In genomic region chr1:202811296-202812175, GRCh38 we compare ENCODE assay signal across 8 cellular contexts. TPM values are rescaled to one million over a fixed set of nuclear protein-coding genes. Genes with fewer than 3 reads are reported as not detected.
DNase-seq lines count a peak whose midpoint lies in the region; ATAC-seq and TF ChIP-seq lines count a peak whose summit lies in the region.

No MANE protein-coding gene starts in this region.

- H3K36me3 ChIP-seq in A673 (ENCODE audit: insufficient read depth, low read length, poor library complexity, severe bottlenecking) (no peaks in the 10 kb centered on the region), KMS-11 (ENCODE audit: insufficient read depth) (no peaks in the 10 kb centered on the region), left ventricle myocardium inferior (no peaks in the 10 kb centered on the region)

- H3K79me2 ChIP-seq in KMS-11 (ENCODE audit: insufficient read depth, low read depth) = no peaks in the 10 kb centered on the region

- TF ChIP-seq CTCF in A673 (conservative IDR thresholded peaks at IDR 0.05; ENCODE audit: low read depth, low read length) (no peak), KMS-11 (conservative IDR thresholded peaks at IDR 0.05; ENCODE audit: low read depth, low read length) (no peak), left ventricle myocardium inferior (IDR thresholded peaks at IDR 0.05; ENCODE audit: borderline replicate concordance) (no peak), retinal pigment epithelial cell (conservative IDR thresholded peaks at IDR 0.05; ENCODE audit: low read depth, low read length) (no peak)

- peak overlapping the region; percentile 83 for H3K4me2 ChIP-seq in KMS-11

- H2AFZ ChIP-seq in KMS-11 (ENCODE audit: low read depth) = peak overlapping the region; percentile 100

- H3K9ac ChIP-seq in KMS-11 = peak overlapping the region; percentile 41; the same call in 1 of the 2 replicates

- H3K4me3 Mint-ChIP-seq in activated naive CD4-positive, alpha-beta T cell treated with anti-CD3 and anti-CD28 coated beads for 36 hours = peak overlapping the region; percentile 74

- CTCF ChIA-PET in A673 (lab: Charles Lee) = no interaction called here
- CTCF ChIA-PET in activated naive CD4-positive, alpha-beta T cell treated with anti-CD3 and anti-CD28 coated beads for 36 hours (lab: Charles Lee) = no interaction called here

- no peaks in the 10 kb centered on the region for H4K20me1 ChIP-seq in KMS-11 (ENCODE audit: insufficient read depth)

- H3K4me1 Mint-ChIP-seq in activated naive CD4-positive, alpha-beta T cell treated with anti-CD3 and anti-CD28 coated beads for 36 hours (ENCODE audit: low read depth) = peaks cover 23% of the 10 kb centered on the region

- DNase-seq in A673 (ENCODE audit: low spot score) = peak; percentile 24
- DNase-seq in activated naive CD4-positive, alpha-beta T cell treated with anti-CD3 and anti-CD28 coated beads for 36 hours = peak; percentile 31
- peak; percentile 27 for DNase-seq in left ventricle myocardium inferior
- DNase-seq in retinal pigment epithelial cell (ENCODE audit: low read depth) = no peak
- DNase-seq in NCI-H1048 (lab: John Stamatoyannopoulos, UW) = no peak
- no peak for DNase-seq in midbrain (lab: John Stamatoyannopoulos, UW)

- POLR2A ChIA-PET in A673 (lab: Charles Lee; ENCODE audit: low non-redundant PET) = no interaction called here

- no peak overlapping the region for H3K27ac Mint-ChIP-seq in activated naive CD4-positive, alpha-beta T cell treated with anti-CD3 and anti-CD28 coated beads for 36 hours

- H3K4me1 ChIP-seq in A673 (ENCODE audit: insufficient read depth, low read length, poor library complexity, severe bottlenecking) (peaks cover 3% of the 10 kb centered on the region), KMS-11 (ENCODE audit: low read depth, poor library complexity, severe bottlenecking) (peaks cover 12% of the 10 kb centered on the region), left ventricle myocardium inferior (peaks cover 50% of the 10 kb centered on the region)

- no peaks in the 10 kb centered on the region for H3K27me3 Mint-ChIP-seq in activated naive CD4-positive, alpha-beta T cell treated with anti-CD3 and anti-CD28 coated beads for 36 hours (ENCODE audit: low read depth)

- peaks cover 5% of the 10 kb centered on the region for H3K27me3 ChIP-seq in A673 (replicated peaks; ENCODE audit: insufficient read depth, low read depth, low read length, poor library complexity)
- peaks cover 26% of the 10 kb centered on the region for H3K27me3 ChIP-seq in KMS-11 (ENCODE audit: insufficient read depth, low read depth)
- H3K27me3 ChIP-seq in left ventricle myocardium inferior (ENCODE audit: low read depth) = peaks cover 1% of the 10 kb centered on the region

- H3K9me3 ChIP-seq in A673 (ENCODE audit: low read depth, low read length, poor library complexity, severe bottlenecking) (no peaks in the 10 kb centered on the region), left ventricle myocardium inferior (replicated peaks) (no peaks in the 10 kb centered on the region)

- BruUV-seq in A673 (replicated peaks; lab: Mats Ljungman, UMichigan) = TSS peak; percentile 24

- H3K4me3 ChIP-seq in A673 (ENCODE audit: low read depth, low read length, poor library complexity, severe bottlenecking) (peak overlapping the region; percentile 65), KMS-11 (IDR thresholded peaks at IDR 0.05; ENCODE audit: insufficient read depth, low read depth, low read length) (peak overlapping the region; percentile 82), left ventricle myocardium inferior (peak overlapping the region; percentile 92), retinal pigment epithelial cell (ENCODE audit: low read length) (peak overlapping the region; percentile 78)

- H3K27ac ChIP-seq in A673 (ENCODE audit: low read depth, low read length, poor library complexity, severe bottlenecking) (peak overlapping the region; percentile 71), KMS-11 (no peak overlapping the region), left ventricle myocardium inferior (replicated peaks) (peak overlapping the region; percentile 87)

- intact Hi-C loops in A673 (cut with micrococcal nuclease; ENCODE audit: unreplicated experiment) = no loop called here
- intact Hi-C loops in activated naive CD4-positive, alpha-beta T cell treated with anti-CD3 and anti-CD28 coated beads for 36 hours (cut with micrococcal nuclease) = loop anchor here (2.0 to 10.0 kb wide), 2 partner anchors 157 to 1703 kb away; partner anchors contain the start of gene MDM4
- intact Hi-C loops in left ventricle myocardium inferior (cut with micrococcal nuclease) = no loop called here

- H3K9me3 Mint-ChIP-seq in activated naive CD4-positive, alpha-beta T cell treated with anti-CD3 and anti-CD28 coated beads for 36 hours = no peaks in the 10 kb centered on the region

- peaks cover under 1% of the 10 kb centered on the region for H3K36me3 Mint-ChIP-seq in activated naive CD4-positive, alpha-beta T cell treated with anti-CD3 and anti-CD28 coated beads for 36 hours (ENCODE audit: low read depth)

- peak; percentile 8 for ATAC-seq in GM18909 (IDR thresholded peaks at IDR 0.05; ENCODE audit: poor library complexity, unreplicated experiment)

RNA-seq across cellular contexts. Expression of gene PCAT6, which starts 0.8 kb away (rescaled TPM):
- total RNA-seq in A673 (2021) (0.84 and 1.7 TPM in 2 replicates), left ventricle myocardium inferior (1.0 TPM)
- under 1 TPM; 0.37 to 0.43 TPM for total RNA-seq in activated naive CD4-positive, alpha-beta T cell treated with anti-CD3 and anti-CD28 coated beads for 36 hours

RNA-seq across cellular contexts. Expression of gene KDM5B, which starts 3.3 kb away (rescaled TPM):
- total RNA-seq in A673 (2021) (71.2 and 73.8 TPM in 2 replicates), left ventricle myocardium inferior (11.9 TPM)
- total RNA-seq in activated naive CD4-positive, alpha-beta T cell treated with anti-CD3 and anti-CD28 coated beads for 36 hours = 10 to 100 TPM; 16.8 to 18.2 TPM

Comparison
In these comparisons a context has a peak if more than half of its experiments do, and no peak if none do; other contexts are left out.
1. DNase-seq: peak in A673 (single experiment), activated naive CD4-positive, alpha-beta T cell treated with anti-CD3 and anti-CD28 coated beads for 36 hours (single experiment) and left ventricle myocardium inferior (single experiment); none in retinal pigment epithelial cell (single experiment), NCI-H1048 (single experiment) and midbrain (single experiment).
2. Peak in every context shown above with its lines, with median percentiles within 50 percentile points of each other: H3K4me3 ChIP-seq.